Comparison of ENCODE assay signal across 1 cellular context in the genomic region with DNA sequence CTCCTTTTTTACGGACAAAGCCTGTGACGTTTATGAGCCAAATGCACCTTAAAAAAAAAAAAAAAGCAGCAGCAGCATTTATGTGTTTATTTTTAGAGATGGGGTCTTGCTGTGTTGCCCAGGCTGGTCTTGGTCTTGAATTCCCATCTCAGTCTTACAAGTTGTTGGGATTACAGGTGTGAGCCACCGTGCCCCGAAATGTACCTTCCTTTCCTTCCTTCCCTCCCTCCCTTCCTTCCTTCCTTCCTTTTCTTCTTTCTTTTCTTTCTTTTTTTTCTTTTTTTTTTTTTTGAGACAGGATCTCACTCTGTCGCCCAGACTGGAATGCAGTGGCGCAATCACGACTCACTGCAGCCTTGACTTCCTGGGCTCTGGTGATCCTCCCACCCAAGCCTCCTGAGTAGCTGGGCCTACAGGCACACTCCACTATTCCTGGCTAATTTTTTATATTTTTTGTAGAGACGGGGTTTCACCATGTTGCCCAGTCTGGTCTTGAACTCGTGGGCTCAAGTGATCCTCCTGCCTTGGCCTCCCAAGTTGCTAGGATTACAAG.
TF ChIP-seq lines count a peak whose summit lies in the region.

No MANE protein-coding gene starts in this region.

TF ChIP-seq in A549, 52 proteins besides CTCF, POLR2A, EP300 and RAD21:
- TF ChIP-seq, protein P1, sequence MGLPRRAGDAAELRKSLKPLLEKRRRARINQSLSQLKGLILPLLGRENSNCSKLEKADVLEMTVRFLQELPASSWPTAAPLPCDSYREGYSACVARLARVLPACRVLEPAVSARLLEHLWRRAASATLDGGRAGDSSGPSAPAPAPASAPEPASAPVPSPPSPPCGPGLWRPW (IDR thresholded peaks at IDR 0.05) = 0 out of 2 replicates have a peak, but pooled peaks have one; percentile 13
- peak; percentile 39 to 81; a peak in 3 of 4 replicates for TF ChIP-seq CEBPB (IDR thresholded peaks at IDR 0.05)
